In the genomic region with DNA sequence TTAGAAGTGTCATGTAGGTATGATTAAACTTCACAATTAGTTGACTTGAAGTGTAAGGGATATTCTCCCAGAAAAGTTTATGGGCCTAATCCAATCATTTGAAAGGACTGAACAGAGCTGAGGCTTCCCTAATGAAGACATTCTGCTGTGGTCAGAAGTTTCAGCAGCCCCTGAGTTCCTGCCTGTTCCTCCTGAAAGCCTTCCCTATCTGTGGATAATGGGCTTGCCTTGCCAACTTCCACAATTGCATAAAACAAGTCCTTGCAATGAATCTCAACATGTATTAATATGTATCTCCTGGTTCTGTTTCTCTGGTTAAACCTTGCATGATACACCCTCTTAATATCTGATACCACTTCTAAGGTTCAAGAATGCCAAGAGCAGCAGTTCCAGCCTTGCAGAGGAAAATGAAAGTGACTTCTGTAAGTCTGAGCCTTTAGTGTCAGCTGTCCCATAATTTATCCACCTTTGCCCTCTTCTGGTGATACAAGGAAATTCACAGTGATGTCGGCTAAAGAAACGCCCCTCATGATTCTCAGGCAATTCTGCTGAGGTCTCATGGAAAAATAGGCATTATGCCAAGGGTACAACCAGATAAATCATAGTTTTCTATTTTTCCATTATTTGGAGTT, we compare ENCODE assay signal across 8 cellular contexts.
DNase-seq lines count a peak whose midpoint lies in the region; ATAC-seq and TF ChIP-seq lines count a peak whose summit lies in the region.

No MANE protein-coding gene starts in this region.

- DNase-seq in DMS53 treated with DMSO at 0.1 percent for 48 hours (lab: John Stamatoyannopoulos, UW; ENCODE audit: unreplicated experiment), result peak; percentile 72
- peak; percentile 43 for DNase-seq in GM19240 (ENCODE audit: insufficient read length, low spot score)
- peak; percentile 67 for DNase-seq in NCI-H82 (lab: John Stamatoyannopoulos, UW)
- DNase-seq in astrocyte of the spinal cord (ENCODE audit: low read depth, low spot score), result peak; percentile 43
- peak; percentile 57 for DNase-seq in iPS-NIHi7 (ENCODE audit: extremely low spot score)
- no peak for DNase-seq in stimulated activated naive CD8-positive, alpha-beta T cell treated with anti-CD3 and anti-CD28 coated beads, Interleukin-15, Interleukin-2, amounts not matched to agents 100 U/mL and 50 U/mL, for 24 hours
- DNase-seq in activated effector memory CD4-positive, alpha-beta T cell treated with anti-CD3 and anti-CD28 coated beads, Interleukin-2, amount 50 U/mL, for 16 hours, result no peak

- in situ Hi-C loops in astrocyte of the spinal cord (cut with HindIII; ENCODE audit: low sequenced_read_pairs), result no loop called here

- peak; percentile 88 for ATAC-seq in HG03442 (IDR thresholded peaks at IDR 0.05; ENCODE audit: unreplicated experiment)
- ATAC-seq in stimulated activated naive CD8-positive, alpha-beta T cell treated with anti-CD3 and anti-CD28 coated beads, Interleukin-15, Interleukin-2, amounts not matched to agents 100 U/mL and 50 U/mL, for 24 hours, result peak; percentile 73

- no peak overlapping the region for H3K4me3 ChIP-seq in astrocyte of the spinal cord (ENCODE audit: low read depth, low read length)

- TF ChIP-seq CTCF in astrocyte of the spinal cord (IDR thresholded peaks at IDR 0.05; ENCODE audit: low read depth, low read length), result peak; percentile 35

Comparison
In these comparisons a context has a peak if more than half of its experiments do, and no peak if none do; other contexts are left out.
1. DNase-seq: peak in DMS53 treated with DMSO at 0.1 percent for 48 hours (single experiment), GM19240 (single experiment), NCI-H82 (single experiment), astrocyte of the spinal cord (single experiment) and iPS-NIHi7 (single experiment); none in stimulated activated naive CD8-positive, alpha-beta T cell treated with anti-CD3 and anti-CD28 coated beads, Interleukin-15, Interleukin-2, amounts not matched to agents 100 U/mL and 50 U/mL, for 24 hours (single experiment) and activated effector memory CD4-positive, alpha-beta T cell treated with anti-CD3 and anti-CD28 coated beads, Interleukin-2, amount 50 U/mL, for 16 hours (single experiment).